Comparison of ENCODE assay signal across 1 cellular context in the genomic region with DNA sequence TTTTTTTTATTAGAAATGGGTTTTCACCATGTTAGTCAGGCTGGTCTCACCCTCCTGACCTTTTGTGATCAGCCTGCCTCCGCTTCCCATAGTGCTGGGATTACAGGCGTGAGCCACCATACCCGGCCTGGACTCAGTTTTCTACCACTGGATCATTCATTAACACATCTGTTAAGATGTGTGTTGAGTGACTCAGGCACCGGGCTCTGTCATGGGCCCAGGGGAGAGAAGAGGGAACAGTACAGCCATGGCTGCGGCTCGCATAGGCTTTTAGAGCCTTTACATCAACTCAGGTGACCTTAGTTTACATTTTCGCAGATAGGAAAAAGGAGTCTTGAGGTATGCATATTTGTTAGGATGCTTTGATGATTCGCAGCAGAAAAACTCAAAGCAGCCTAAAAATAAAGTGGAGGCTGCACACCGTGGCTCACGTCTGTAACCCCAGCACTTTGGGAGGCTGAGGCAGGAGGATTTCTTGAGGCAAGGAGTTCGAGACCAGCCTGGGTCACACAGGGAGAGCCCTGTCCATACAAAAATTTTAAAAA.
TF ChIP-seq lines count a peak whose summit lies in the region.

No MANE protein-coding gene starts in this region.

TF ChIP-seq in SK-N-SH, 30 proteins besides CTCF, POLR2A, EP300 and RAD21 (continued from another document):
- TF ChIP-seq REST (IDR thresholded peaks at IDR 0.05; ENCODE audit: low read depth, low read length) (no peak), FOSL2 (IDR thresholded peaks at IDR 0.05; ENCODE audit: borderline replicate concordance, low read depth) (0 out of 2 replicates have a peak, but pooled peaks have one; percentile 25), TAF1 (IDR thresholded peaks at IDR 0.05; ENCODE audit: borderline replicate concordance, low read depth, low read length) (no peak), YY1 (IDR thresholded peaks at IDR 0.05; ENCODE audit: low read depth) (no peak)
